8 cellular contexts compared by ENCODE assay signal in the genomic region with DNA sequence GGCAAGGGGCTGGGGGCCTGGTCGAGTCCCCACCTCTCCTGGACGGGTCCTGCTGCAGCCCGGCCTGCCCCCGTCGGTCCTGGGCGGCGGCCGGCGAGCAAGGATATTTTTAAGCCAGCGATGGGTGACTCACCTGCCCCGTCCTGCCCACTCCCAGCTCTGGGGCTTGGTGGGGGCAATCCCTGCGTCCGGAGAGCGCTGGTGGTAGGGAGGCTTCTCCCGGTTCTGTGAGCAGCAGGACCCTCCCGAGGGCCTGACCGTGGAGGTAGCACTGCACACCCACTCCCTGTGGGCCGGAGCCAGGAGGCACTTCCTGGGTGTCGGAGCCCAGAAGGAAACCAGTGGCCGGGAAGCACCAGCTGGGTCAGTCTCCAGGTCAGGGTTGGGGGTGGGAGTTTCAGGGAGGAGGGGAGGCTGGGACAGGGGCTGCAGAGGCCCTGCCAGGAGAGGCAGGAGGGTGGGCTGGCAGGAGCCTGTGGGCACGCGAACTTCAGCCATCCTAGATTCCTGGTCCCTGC. TPM values are rescaled to one million over a fixed set of nuclear protein-coding genes. Genes with fewer than 3 reads are reported as not detected.
DNase-seq lines count a peak whose midpoint lies in the region; ATAC-seq and TF ChIP-seq lines count a peak whose summit lies in the region.

No MANE protein-coding gene starts in this region.

- H3K4me3 ChIP-seq in RWPE2 (ENCODE audit: severe bottlenecking) (peak overlapping the region; percentile 88), left ventricle myocardium inferior (peak overlapping the region; percentile 64), retinal pigment epithelial cell (ENCODE audit: low read length) (peak overlapping the region; percentile 73)

- TF ChIP-seq CTCF in Calu3 (IDR thresholded peaks at IDR 0.05; ENCODE audit: unreplicated experiment) (peak; percentile 28), RWPE2 (IDR thresholded peaks at IDR 0.05; ENCODE audit: poor library complexity, severe bottlenecking) (no peak), left ventricle myocardium inferior (IDR thresholded peaks at IDR 0.05; ENCODE audit: borderline replicate concordance) (no peak), retinal pigment epithelial cell (conservative IDR thresholded peaks at IDR 0.05; ENCODE audit: low read depth, low read length) (no peak)

- H3K27me3 ChIP-seq in RWPE2 (ENCODE audit: insufficient read depth, poor library complexity, severe bottlenecking) = no peaks in the 10 kb centered on the region
- H3K27me3 ChIP-seq in left ventricle myocardium inferior (ENCODE audit: low read depth) = peaks cover 57% of the 10 kb centered on the region

- H3K36me3 Mint-ChIP-seq in Calu3 (ENCODE audit: insufficient read depth, unreplicated experiment) = peaks cover 61% of the 10 kb centered on the region

- peaks cover 28% of the 10 kb centered on the region for H3K4me1 ChIP-seq in RWPE2 (ENCODE audit: insufficient read depth, poor library complexity, severe bottlenecking)
- peaks cover 45% of the 10 kb centered on the region for H3K4me1 ChIP-seq in left ventricle myocardium inferior

- no peak for TF ChIP-seq POLR2A in GM18505 (IDR thresholded peaks at IDR 0.05; ENCODE audit: borderline replicate concordance, extremely low read depth, insufficient read depth, insufficient read length)

- H3K9me3 ChIP-seq in RWPE2 (ENCODE audit: severe bottlenecking) (no peaks in the 10 kb centered on the region), left ventricle myocardium inferior (replicated peaks) (no peaks in the 10 kb centered on the region)

- H3K27ac Mint-ChIP-seq in Calu3 (ENCODE audit: unreplicated experiment) = no peak overlapping the region

- H3K27ac ChIP-seq in RWPE2 (ENCODE audit: poor library complexity, severe bottlenecking) (peak overlapping the region; percentile 94), left ventricle myocardium inferior (replicated peaks) (peak overlapping the region; percentile 56)

- no TSS peak for BruUV-seq in Calu3 (replicated peaks; lab: Mats Ljungman, UMichigan)

- H3K4me1 Mint-ChIP-seq in Calu3 (ENCODE audit: low read depth, unreplicated experiment) = peaks cover 32% of the 10 kb centered on the region

- ATAC-seq in RWPE2 (ENCODE audit: low read depth) (peak; percentile 35), GM18498 (IDR thresholded peaks at IDR 0.05; ENCODE audit: unreplicated experiment) (no peak), GM18505 (IDR thresholded peaks at IDR 0.05; ENCODE audit: unreplicated experiment) (no peak)

- CTCF ChIA-PET in Calu3 (lab: Charles Lee) = interaction anchor here (1.1 to 1.5 kb wide), 2 partner anchors 10 to 69 kb away, joined by 4 to 8 read pairs; no protein-coding TSS in a partner anchor

- H3K36me3 ChIP-seq in RWPE2 (ENCODE audit: low read depth) = peaks cover 38% of the 10 kb centered on the region
- H3K36me3 ChIP-seq in left ventricle myocardium inferior = peaks cover 15% of the 10 kb centered on the region

- peak overlapping the region; percentile 88 for H3K4me3 Mint-ChIP-seq in Calu3 (ENCODE audit: low read depth, unreplicated experiment)

- H3K9me3 Mint-ChIP-seq in Calu3 (ENCODE audit: low read depth, unreplicated experiment) = no peaks in the 10 kb centered on the region

- no peaks in the 10 kb centered on the region for H3K27me3 Mint-ChIP-seq in Calu3 (ENCODE audit: unreplicated experiment)

- intact Hi-C loops in Calu3 (cut with micrococcal nuclease; ENCODE audit: unreplicated experiment) (loop anchor here (10.0 kb wide), 1 partner anchor 142 kb away; the partner anchor contains the start of genes LMNTD2 and RASSF7), left ventricle myocardium inferior (cut with micrococcal nuclease) (no loop called here)

- DNase-seq in Calu3 (peak; percentile 62), RWPE2 (ENCODE audit: low spot score) (peak; percentile 79), left ventricle myocardium inferior (no peak), retinal pigment epithelial cell (ENCODE audit: low read depth) (no peak), NCI-H524 treated with DMSO at 0.1 percent for 48 hours (lab: John Stamatoyannopoulos, UW) (no peak), nucleus accumbens (lab: John Stamatoyannopoulos, UW) (no peak)

RNA-seq across cellular contexts. Expression of gene EPS8L2, which starts 0.5 kb away (rescaled TPM):
- total RNA-seq in Calu3 (2022) (212 and 213 TPM in 2 replicates), left ventricle myocardium inferior (2.2 TPM)

RNA-seq across cellular contexts. Expression of gene TMEM80, which starts 10.9 kb away (rescaled TPM):
- total RNA-seq in Calu3 (2022) (21.2 and 29.9 TPM in 2 replicates), left ventricle myocardium inferior (10.3 TPM)

RNA-seq across cellular contexts. Expression of gene DEAF1, which starts 11.5 kb away (rescaled TPM):
- total RNA-seq in Calu3 (2022) (57.0 and 59.0 TPM in 2 replicates), left ventricle myocardium inferior (18.1 TPM)

RNA-seq across cellular contexts. Expression of gene TALDO1, which starts 40.8 kb away (rescaled TPM):
- total RNA-seq in Calu3 (2022) (359 and 379 TPM in 2 replicates), left ventricle myocardium inferior (101 TPM)

Comparison
In these comparisons a context has a peak if more than half of its experiments do, and no peak if none do; other contexts are left out.
1. DNase-seq: peak in Calu3 (single experiment) and RWPE2 (single experiment); none in left ventricle myocardium inferior (single experiment), retinal pigment epithelial cell (single experiment), NCI-H524 treated with DMSO at 0.1 percent for 48 hours (single experiment) and nucleus accumbens (0 of 56).
2. RNA of gene EPS8L2, which starts 0.5 kb away (total RNA-seq): 212 to 213 TPM in Calu3; 2.2 TPM in left ventricle myocardium inferior (single experiment); every median in the first group is over 10 times any median in the second.
3. Peak in every context shown above with its lines, with median percentiles within 50 percentile points of each other: H3K4me3 ChIP-seq.